Comparison of ENCODE assay signal across 4 cellular contexts in the genomic region with DNA sequence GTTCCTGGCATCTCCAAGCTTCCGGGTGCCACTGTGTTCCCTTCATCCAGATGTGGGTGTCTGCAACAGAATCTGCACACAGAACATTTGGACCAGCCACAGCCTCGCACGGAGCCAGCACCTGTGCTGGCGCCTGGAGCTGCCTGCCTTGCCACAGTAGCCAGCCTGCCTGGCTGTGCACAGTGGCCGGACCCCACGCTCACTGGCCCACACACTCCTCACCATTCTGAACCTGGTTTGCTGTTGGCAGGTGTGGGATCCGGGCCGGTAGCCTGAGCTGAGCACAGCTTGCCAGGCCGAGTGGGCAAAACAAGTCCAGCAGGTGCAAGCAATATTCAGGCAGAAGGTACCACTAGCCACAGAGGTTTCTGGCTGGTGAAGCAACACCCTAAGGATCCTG.
"Had no signal": no experiment of that assay in that cellular context is flagged by ENCODE, and none has a peak within 500 bp of the region (broad histone marks: within the 10 kb centered on the region; RNA-seq: fewer than 3 reads in every experiment).

No MANE protein-coding gene starts in this region.

- ATAC-seq: GM23338 had no signal

- H2AFZ ChIP-seq: GM23338 had no signal

- DNase-seq: H9, HCEC 1CT, IMR-90 had no signal

- H3K4me2 ChIP-seq: GM23338 had no signal

- H3K4me3 ChIP-seq: GM23338 had no signal
